In genomic region chr16:72542103-72542502, GRCh38 we compare ENCODE assay signal across 30 cellular contexts.
"Had no signal": no experiment of that assay in that cellular context is flagged by ENCODE, and none has a peak within 500 bp of the region (broad histone marks: within the 10 kb centered on the region; RNA-seq: fewer than 3 reads in every experiment).

No MANE protein-coding gene starts in this region.

- ATAC-seq: activated CD4-positive, CD25-positive, alpha-beta regulatory T cell treated with anti-CD3 and anti-CD28 coated beads, Interleukin-2, amount 50 U/mL, for 24 hours; activated CD8-positive, alpha-beta T cell treated with anti-CD3 and anti-CD28 coated beads for 36 hours; activated T-cell treated with anti-CD3 and anti-CD28 coated beads, Interleukin-2, amount 50 U/mL, for 4 hours; activated T-helper 17 cell treated with anti-CD3 and anti-CD28 coated beads, Interleukin-2, amount 50 U/mL, for 72 hours; gastroesophageal sphincter; heart right ventricle; T-helper 17 cell had no signal

- H3K27me3 ChIP-seq: ascending aorta, brain microvascular endothelial cell, esophagus squamous epithelium, gastroesophageal sphincter, hepatocyte had no signal

- H3K27ac Mint-ChIP-seq: activated B cell treated with CpG ODN at 0.5 μM for 24 hours; activated CD8-positive, alpha-beta T cell treated with anti-CD3 and anti-CD28 coated beads for 36 hours; activated naive CD8-positive, alpha-beta T cell; activated T-helper 17 cell treated with anti-CD3 and anti-CD28 coated beads, Interleukin-2, amount 50 U/mL, for 72 hours; T-helper 17 cell; T-helper 2 cell treated with Interferon-gamma antibody and Interleukin-4, amounts not matched to agents 5 μg/mL and 100 μg/mL, for 36 hours had no signal

- H3K27me3 Mint-ChIP-seq: activated B cell treated with CpG ODN at 0.5 μM for 24 hours; activated CD8-positive, alpha-beta T cell treated with anti-CD3 and anti-CD28 coated beads for 36 hours; activated naive CD8-positive, alpha-beta T cell; activated T-helper 17 cell treated with anti-CD3 and anti-CD28 coated beads, Interleukin-2, amount 50 U/mL, for 72 hours; T-helper 17 cell had no signal

- H3K9me3 Mint-ChIP-seq: activated B cell treated with CpG ODN at 0.5 μM for 24 hours; activated CD8-positive, alpha-beta T cell treated with anti-CD3 and anti-CD28 coated beads for 36 hours; activated T-cell treated with anti-CD3 and anti-CD28 coated beads, Interleukin-2, amount 50 U/mL, for 4 hours; activated T-helper 17 cell treated with anti-CD3 and anti-CD28 coated beads, Interleukin-2, amount 50 U/mL, for 72 hours had no signal

- H3K27ac ChIP-seq: ascending aorta, brain microvascular endothelial cell, esophagus squamous epithelium, gastroesophageal sphincter, heart right ventricle, hepatocyte, WERI-Rb-1 had no signal

- H3K79me2 ChIP-seq: hepatocyte had no signal

- H2AFZ ChIP-seq: hepatocyte had no signal

- H3K4me1 ChIP-seq: ascending aorta, esophagus squamous epithelium, gastroesophageal sphincter, heart right ventricle had no signal

- H3K4me1 Mint-ChIP-seq: activated T-helper 17 cell treated with anti-CD3 and anti-CD28 coated beads, Interleukin-2, amount 50 U/mL, for 72 hours; T-helper 17 cell had no signal

- DNase-seq: activated B cell treated with CpG ODN at 0.5 μM for 24 hours; activated CD4-positive, alpha-beta T cell treated with anti-CD3 and anti-CD28 coated beads for 48 hours; activated CD4-positive, alpha-beta T cell treated with anti-CD3 and anti-CD28 coated beads, Interleukin-2, amount 50 U/mL, for 1 hour; activated CD4-positive, alpha-beta T cell treated with anti-CD3 and anti-CD28 coated beads, Interleukin-2, amount 50 U/mL, for 48 hours; activated CD8-positive, alpha-beta memory T cell treated with anti-CD3 and anti-CD28 coated beads for 24 hours; activated CD8-positive, alpha-beta T cell treated with anti-CD3 and anti-CD28 coated beads for 36 hours; activated effector memory CD4-positive, alpha-beta T cell treated with Interleukin-2 at 50 U/mL for 16 hours; activated gamma-delta T cell treated with Interleukin-2 at 50 U/mL for 16 hours; activated naive CD4-positive, alpha-beta T cell treated with anti-CD3 and anti-CD28 coated beads, Interleukin-2, amount 50 U/mL, for 16 hours; activated naive CD4-positive, alpha-beta T cell treated with Interleukin-2 at 50 U/mL for 16 hours; activated T-cell treated with anti-CD3 and anti-CD28 coated beads, Interleukin-2, amount 50 U/mL, for 4 hours; brain microvascular endothelial cell; caudate nucleus; cortex of kidney; effector CD8-positive, alpha-beta T cell; erythroblast; esophagus squamous epithelium; foreskin melanocyte; heart right ventricle; T-helper 1 cell; T-helper 17 cell; T1000; WERI-Rb-1 had no signal

- H3K36me3 ChIP-seq: ascending aorta, brain microvascular endothelial cell, esophagus squamous epithelium, gastroesophageal sphincter, heart right ventricle, WERI-Rb-1 had no signal

- H3K4me3 ChIP-seq: ascending aorta, esophagus squamous epithelium, gastroesophageal sphincter, heart right ventricle, hepatocyte had no signal

- H3K9me3 ChIP-seq: ascending aorta, esophagus squamous epithelium, gastroesophageal sphincter, heart right ventricle had no signal

- H3K4me2 ChIP-seq: hepatocyte had no signal

- H3K4me3 Mint-ChIP-seq: activated B cell treated with CpG ODN at 0.5 μM for 24 hours; activated CD8-positive, alpha-beta T cell treated with anti-CD3 and anti-CD28 coated beads for 36 hours; activated naive CD8-positive, alpha-beta T cell; activated T-cell treated with anti-CD3 and anti-CD28 coated beads, Interleukin-2, amount 50 U/mL, for 4 hours; activated T-helper 17 cell treated with anti-CD3 and anti-CD28 coated beads, Interleukin-2, amount 50 U/mL, for 72 hours; T-helper 17 cell; T-helper 2 cell treated with Interferon-gamma antibody and Interleukin-4, amounts not matched to agents 5 μg/mL and 100 μg/mL, for 36 hours had no signal
